8 cellular contexts compared by ENCODE assay signal in the genomic region with DNA sequence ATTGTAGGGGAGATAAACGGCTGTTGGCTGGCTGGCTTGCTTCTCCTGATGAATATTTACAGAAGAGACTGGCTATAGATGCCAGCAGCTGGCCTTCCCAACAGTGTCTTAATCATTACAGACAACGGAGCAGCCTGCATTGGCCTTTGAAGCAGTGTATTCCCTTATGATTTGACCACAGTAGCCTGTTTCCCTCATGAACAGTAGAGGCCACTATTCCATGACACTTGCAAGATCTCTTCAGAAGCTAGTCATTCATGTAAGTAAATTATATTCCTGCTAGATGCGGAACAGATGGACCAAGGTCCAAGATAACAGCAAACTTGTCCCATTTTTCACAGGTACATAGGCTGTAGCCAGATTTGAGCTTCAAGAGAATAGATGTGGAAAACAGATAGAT. TPM values are rescaled to one million over a fixed set of nuclear protein-coding genes. Genes with fewer than 3 reads are reported as not detected.
DNase-seq lines count a peak whose midpoint lies in the region; ATAC-seq and TF ChIP-seq lines count a peak whose summit lies in the region.

No MANE protein-coding gene starts in this region.

- H3K4me3 ChIP-seq in NB4 (ENCODE audit: low read depth, low read length) = no peak overlapping the region
- H3K4me3 ChIP-seq in cardiac fibroblast (replicated peaks in 1 of 2; ENCODE audit: low read depth in 2 of 2, low read length in 2 of 2) = no peak overlapping the region
- H3K4me3 ChIP-seq in neural cell (ENCODE audit: low read length) = no peak overlapping the region

- no peak overlapping the region for H3K4me3 Mint-ChIP-seq in CD14-positive monocyte

- H3K79me2 ChIP-seq in neural cell (replicated peaks; ENCODE audit: insufficient read depth, low read length) = no peaks in the 10 kb centered on the region

- ATAC-seq in HG02884 (IDR thresholded peaks at IDR 0.05; ENCODE audit: unreplicated experiment) (no peak), GM18498 (IDR thresholded peaks at IDR 0.05; ENCODE audit: unreplicated experiment) (no peak)

- peaks cover 0 to 8% (median 3%) of the 10 kb centered on the region in 7 donors for H3K9me3 Mint-ChIP-seq in CD14-positive monocyte

- intact Hi-C loops in CD14-positive monocyte (cut with micrococcal nuclease) = no loop called here

- TF ChIP-seq CTCF in NB4 (IDR thresholded peaks at IDR 0.05; ENCODE audit: low read depth, low read length) (peak; percentile 49), cardiac fibroblast (IDR thresholded peaks at IDR 0.05; ENCODE audit: low read depth, low read length) (peak; percentile 47), neural cell (IDR thresholded peaks at IDR 0.05; ENCODE audit: poor library complexity, severe bottlenecking) (peak; percentile 40), CD14-positive monocyte (IDR thresholded peaks at IDR 0.05) (no peak)

- H3K36me3 ChIP-seq in neural cell (ENCODE audit: insufficient read depth, low read length) = no peaks in the 10 kb centered on the region

- no peaks in the 10 kb centered on the region for H4K20me1 ChIP-seq in neural cell (ENCODE audit: insufficient read depth)

- no peak overlapping the region for H3K27ac Mint-ChIP-seq in CD14-positive monocyte

- no peak overlapping the region for H3K27ac ChIP-seq in neural cell (ENCODE audit: low read length)

- H3K4me2 ChIP-seq in neural cell (ENCODE audit: low read length) = no peak overlapping the region

- no peaks in the 10 kb centered on the region for H3F3A ChIP-seq in neural cell (ENCODE audit: insufficient read depth, low read length, poor library complexity, severe bottlenecking)

- no peak for TF ChIP-seq RAD21 in neural cell (conservative IDR thresholded peaks at IDR 0.05)

- H3K27me3 Mint-ChIP-seq in CD14-positive monocyte (ENCODE audit: low read depth in 3 of 3) = peaks cover 1 to 5% (median 2%) of the 10 kb centered on the region in 3 donors

- H3K27me3 ChIP-seq in neural cell (ENCODE audit: insufficient read depth, low read depth, low read length) = no peaks in the 10 kb centered on the region

- no peak overlapping the region for H3K9ac ChIP-seq in neural cell (ENCODE audit: low read length)

- no peaks in the 10 kb centered on the region for H3K9me2 ChIP-seq in neural cell (ENCODE audit: insufficient read depth, low read length)

- DNase-seq in ELR (ENCODE audit: low read depth) (peak; percentile 62), NB4 (ENCODE audit: low read depth) (peak; percentile 38), cardiac fibroblast (ENCODE audit: low read depth in 2 of 2) (peak; percentile 59 to 68), CD14-positive monocyte (ENCODE audit: low spot score) (no peak)
- no peak for DNase-seq in stimulated activated CD4-positive, alpha-beta T cell treated with anti-CD3 and anti-CD28 coated beads, Interleukin-2, amount 100 ng/mL, for 48 hours

- no peaks in the 10 kb centered on the region for H3K9me3 ChIP-seq in neural cell (ENCODE audit: low read length)

- no peak for TF ChIP-seq EP300 in neural cell (conservative IDR thresholded peaks at IDR 0.05; ENCODE audit: poor library complexity, severe bottlenecking)

- H2AFZ ChIP-seq in neural cell (ENCODE audit: low read depth, low read length) = no peak overlapping the region

- no peaks in the 10 kb centered on the region for H3K4me1 Mint-ChIP-seq in CD14-positive monocyte

- no peak for TF ChIP-seq POLR2A in NB4 (IDR thresholded peaks at IDR 0.05; ENCODE audit: extremely low read depth, insufficient read length)

- no peaks in the 10 kb centered on the region for H3K36me3 Mint-ChIP-seq in CD14-positive monocyte

TF ChIP-seq in neural cell, 6 proteins besides CTCF, POLR2A, EP300 and RAD21:
- TF ChIP-seq EZH2 (IDR thresholded peaks at IDR 0.05; ENCODE audit: borderline replicate concordance, insufficient read depth, low read length, poor library complexity, severe bottlenecking) (no peak), TAF1 (IDR thresholded peaks at IDR 0.05; ENCODE audit: low read depth) (no peak), POLR2AphosphoS5 (IDR thresholded peaks at IDR 0.05) (no peak), MXI1 (conservative IDR thresholded peaks at IDR 0.05; ENCODE audit: poor library complexity, severe bottlenecking) (no peak), SMC3 (conservative IDR thresholded peaks at IDR 0.05; ENCODE audit: poor library complexity) (no peak)
- TF ChIP-seq, protein P1, sequence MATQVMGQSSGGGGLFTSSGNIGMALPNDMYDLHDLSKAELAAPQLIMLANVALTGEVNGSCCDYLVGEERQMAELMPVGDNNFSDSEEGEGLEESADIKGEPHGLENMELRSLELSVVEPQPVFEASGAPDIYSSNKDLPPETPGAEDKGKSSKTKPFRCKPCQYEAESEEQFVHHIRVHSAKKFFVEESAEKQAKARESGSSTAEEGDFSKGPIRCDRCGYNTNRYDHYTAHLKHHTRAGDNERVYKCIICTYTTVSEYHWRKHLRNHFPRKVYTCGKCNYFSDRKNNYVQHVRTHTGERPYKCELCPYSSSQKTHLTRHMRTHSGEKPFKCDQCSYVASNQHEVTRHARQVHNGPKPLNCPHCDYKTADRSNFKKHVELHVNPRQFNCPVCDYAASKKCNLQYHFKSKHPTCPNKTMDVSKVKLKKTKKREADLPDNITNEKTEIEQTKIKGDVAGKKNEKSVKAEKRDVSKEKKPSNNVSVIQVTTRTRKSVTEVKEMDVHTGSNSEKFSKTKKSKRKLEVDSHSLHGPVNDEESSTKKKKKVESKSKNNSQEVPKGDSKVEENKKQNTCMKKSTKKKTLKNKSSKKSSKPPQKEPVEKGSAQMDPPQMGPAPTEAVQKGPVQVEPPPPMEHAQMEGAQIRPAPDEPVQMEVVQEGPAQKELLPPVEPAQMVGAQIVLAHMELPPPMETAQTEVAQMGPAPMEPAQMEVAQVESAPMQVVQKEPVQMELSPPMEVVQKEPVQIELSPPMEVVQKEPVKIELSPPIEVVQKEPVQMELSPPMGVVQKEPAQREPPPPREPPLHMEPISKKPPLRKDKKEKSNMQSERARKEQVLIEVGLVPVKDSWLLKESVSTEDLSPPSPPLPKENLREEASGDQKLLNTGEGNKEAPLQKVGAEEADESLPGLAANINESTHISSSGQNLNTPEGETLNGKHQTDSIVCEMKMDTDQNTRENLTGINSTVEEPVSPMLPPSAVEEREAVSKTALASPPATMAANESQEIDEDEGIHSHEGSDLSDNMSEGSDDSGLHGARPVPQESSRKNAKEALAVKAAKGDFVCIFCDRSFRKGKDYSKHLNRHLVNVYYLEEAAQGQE (IDR thresholded peaks at IDR 0.05; ENCODE audit: borderline replicate concordance) = no peak

RNA-seq across cellular contexts. Expression of gene TMCO5A, which starts 47.3 kb away (rescaled TPM):
- not detected in 2 replicates for polyA plus RNA-seq in neural cell
- not detected in 2 replicates for polyA minus RNA-seq in neural cell
- polyA plus RNA-seq in CD14-positive monocyte = not detected

Comparison
In these comparisons a context has a peak if more than half of its experiments do, and no peak if none do; other contexts are left out.
1. DNase-seq: peak in ELR (single experiment), NB4 (single experiment) and cardiac fibroblast (2 of 2); none in CD14-positive monocyte (single experiment) and stimulated activated CD4-positive, alpha-beta T cell treated with anti-CD3 and anti-CD28 coated beads, Interleukin-2, amount 100 ng/mL, for 48 hours (0 of 2).